8 cellular contexts compared by ENCODE assay signal in the genomic region with DNA sequence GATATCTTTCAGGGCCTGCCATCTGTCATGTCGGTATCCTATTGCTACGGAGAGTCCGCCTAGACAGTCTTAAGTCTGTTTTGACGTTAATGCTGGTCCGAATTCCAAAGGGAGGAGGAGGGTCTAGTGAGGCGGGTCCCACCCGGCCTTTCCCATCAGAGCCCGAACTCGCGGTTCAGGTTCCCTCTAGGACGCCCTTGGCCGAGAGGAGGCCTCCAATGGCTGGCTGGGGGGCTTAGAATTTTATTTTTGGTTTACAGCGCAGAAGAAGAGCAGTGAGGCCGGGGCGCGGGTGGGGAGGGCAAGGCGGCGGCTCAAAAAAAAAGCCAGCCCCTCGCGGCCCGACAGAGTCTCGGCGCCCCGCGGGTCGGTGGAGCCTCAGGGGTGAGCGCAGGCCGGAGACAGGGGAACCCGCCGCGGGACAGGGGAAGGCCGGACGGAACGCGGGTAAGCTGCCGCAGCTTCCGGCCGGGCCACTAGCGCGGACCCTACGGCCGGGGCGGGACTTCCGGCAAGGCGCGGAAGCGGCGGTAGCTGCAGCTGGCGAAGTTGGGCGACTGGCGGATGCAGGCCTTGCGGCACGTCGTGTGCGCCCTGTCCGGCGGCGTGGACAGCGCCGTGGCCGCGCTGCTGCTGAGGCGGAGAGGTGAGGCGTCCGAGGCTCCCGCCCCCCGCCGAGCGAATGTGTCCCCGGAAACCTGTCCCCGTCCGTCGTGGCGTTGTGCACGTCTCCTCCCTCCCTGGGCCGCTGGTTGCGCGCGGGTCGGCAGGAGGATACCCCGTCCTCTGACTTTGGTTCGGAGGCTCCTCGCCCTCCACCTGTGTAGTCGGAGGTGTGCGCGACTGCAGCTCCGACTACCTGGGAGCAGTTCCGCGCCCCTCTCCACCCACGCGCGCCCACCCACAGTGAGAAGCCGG. TPM values are rescaled to one million over a fixed set of nuclear protein-coding genes. Genes with fewer than 3 reads are reported as not detected.
DNase-seq lines count a peak whose midpoint lies in the region; ATAC-seq, FAIRE-seq and TF ChIP-seq lines count a peak whose summit lies in the region.

A gene with protein sequence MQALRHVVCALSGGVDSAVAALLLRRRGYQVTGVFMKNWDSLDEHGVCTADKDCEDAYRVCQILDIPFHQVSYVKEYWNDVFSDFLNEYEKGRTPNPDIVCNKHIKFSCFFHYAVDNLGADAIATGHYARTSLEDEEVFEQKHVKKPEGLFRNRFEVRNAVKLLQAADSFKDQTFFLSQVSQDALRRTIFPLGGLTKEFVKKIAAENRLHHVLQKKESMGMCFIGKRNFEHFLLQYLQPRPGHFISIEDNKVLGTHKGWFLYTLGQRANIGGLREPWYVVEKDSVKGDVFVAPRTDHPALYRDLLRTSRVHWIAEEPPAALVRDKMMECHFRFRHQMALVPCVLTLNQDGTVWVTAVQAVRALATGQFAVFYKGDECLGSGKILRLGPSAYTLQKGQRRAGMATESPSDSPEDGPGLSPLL (plus strand): TSS at position 514 of the 918 bp plus-strand sequence. CDS start 51 bp downstream, at position 565.

- H3K4me1 Mint-ChIP-seq in endothelial cell (ENCODE audit: unreplicated experiment): peaks cover 12% of the 10 kb centered on the region
- peaks cover 16% of the 10 kb centered on the region for H3K4me1 Mint-ChIP-seq in mesothelial cell of epicardium

- H3K4me3 Mint-ChIP-seq in endothelial cell (ENCODE audit: unreplicated experiment): peak within 1 kb of the TSS; percentile 96
- H3K4me3 Mint-ChIP-seq in mesothelial cell of epicardium: peak within 1 kb of the TSS; percentile 94

- H3K9me3 Mint-ChIP-seq in endothelial cell (ENCODE audit: unreplicated experiment): no peaks in the 10 kb centered on the region
- H3K9me3 Mint-ChIP-seq in mesothelial cell of epicardium: no peaks in the 10 kb centered on the region

- TF ChIP-seq CTCF in BJ (IDR thresholded peaks at IDR 0.05; ENCODE audit: insufficient read depth, low read depth, low read length): no peak
- no peak for TF ChIP-seq CTCF in endothelial cell (IDR thresholded peaks at IDR 0.05; ENCODE audit: unreplicated experiment)
- TF ChIP-seq CTCF in mesothelial cell of epicardium (IDR thresholded peaks at IDR 0.05; ENCODE audit: unreplicated experiment): no peak

- peaks cover 10% of the 10 kb centered on the region for H3K36me3 ChIP-seq in BJ (ENCODE audit: control insufficient read depth, insufficient read depth, low read length)

- H3K36me3 Mint-ChIP-seq in endothelial cell (ENCODE audit: low read depth, unreplicated experiment) (peaks cover 26% of the 10 kb centered on the region), mesothelial cell of epicardium (peaks cover 15% of the 10 kb centered on the region)

- peak within 1 kb of the TSS; percentile 84 for H3K4me3 ChIP-seq in BJ (ENCODE audit: low read depth, low read length)

- CTCF ChIA-PET in BJ (lab: Yijun Ruan, JAX): interaction anchor here (0.6 to 2.2 kb wide), 3 partner anchors 12 to 338 kb away, joined by 3 to 6 read pairs (median 3); no protein-coding TSS in a partner anchor

- peak; percentile 64 for FAIRE-seq in GM19239 (lab: Jason Lieb, UNC)

- H3K27me3 Mint-ChIP-seq in endothelial cell (ENCODE audit: unreplicated experiment): peaks cover 1% of the 10 kb centered on the region
- no peaks in the 10 kb centered on the region for H3K27me3 Mint-ChIP-seq in mesothelial cell of epicardium (ENCODE audit: low read depth)

- POLR2A ChIA-PET in BJ (lab: Charles Lee): no interaction called here

- DNase-seq in BJ (ENCODE audit: low read depth) (peak; percentile 28), GM19239 (ENCODE audit: insufficient read length, low spot score) (peak; percentile 99), NOMO-1 treated with dmso at 0.1 percent for 144 hours (lab: John Stamatoyannopoulos, UW; ENCODE audit: unreplicated experiment) (peak; percentile 82), endothelial cell (ENCODE audit: low spot score) (peak; percentile 81), mesothelial cell of epicardium (ENCODE audit: low spot score in 2 of 2, unreplicated experiment in 2 of 2) (peak; percentile 73 to 76)
- DNase-seq in activated CD8-positive, alpha-beta memory T cell treated with anti-CD3 and anti-CD28 coated beads, Interleukin-2, amount 50 U/mL, for 24 hours (ENCODE audit: extremely low read depth): peak; percentile 38
- peak; percentile 38 to 62 for DNase-seq in stimulated activated CD8-positive, alpha-beta memory T cell treated with anti-CD3 and anti-CD28 coated beads, Interleukin-15, amount 100 ng/mL, for 4 hours (ENCODE audit: low read depth in 2 of 2)

- H3K27ac Mint-ChIP-seq in endothelial cell (ENCODE audit: unreplicated experiment): peak within 1 kb of the TSS; percentile 88
- H3K27ac Mint-ChIP-seq in mesothelial cell of epicardium: peak within 1 kb of the TSS; percentile 97

- H3K27me3 ChIP-seq in BJ (ENCODE audit: control insufficient read depth, insufficient read depth, low read length): no peaks in the 10 kb centered on the region

- peak; percentile 54 for ATAC-seq in HG03469 (IDR thresholded peaks at IDR 0.05; ENCODE audit: unreplicated experiment)

RNA-seq across cellular contexts. Expression of the gene that starts here (rescaled TPM):
- polyA plus RNA-seq in BJ (2011; rRNA removed): 24.8 and 25.2 TPM in 2 replicates
- 11.3 and 14.9 TPM in 2 replicates for polyA minus RNA-seq in BJ (2011; rRNA and poly(A)+ RNA removed)
- total RNA-seq in endothelial cell (ENCODE audit: unreplicated experiment) (41.5 TPM), mesothelial cell of epicardium (65.5 to 70.6 TPM (median 67.1 TPM) in 3 replicates)

Comparison
In these comparisons a context has a peak if more than half of its experiments do, and no peak if none do; other contexts are left out.
1. Peak in every context shown above with its lines: DNase-seq, ATAC-seq and H3K4me3 ChIP-seq.
2. DNase-seq: peak in every context shown above with its lines; median percentile 99 in GM19239; 82 in NOMO-1 treated with dmso at 0.1 percent for 144 hours; 81 in endothelial cell; 74 in mesothelial cell of epicardium; 50 in stimulated activated CD8-positive, alpha-beta memory T cell treated with anti-CD3 and anti-CD28 coated beads, Interleukin-15, amount 100 ng/mL, for 4 hours; 38 in activated CD8-positive, alpha-beta memory T cell treated with anti-CD3 and anti-CD28 coated beads, Interleukin-2, amount 50 U/mL, for 24 hours; 28 in BJ.